25 cellular contexts compared by ENCODE assay signal in genomic region chr2:6943523-6943922, GRCh38. TPM values are rescaled to one million over a fixed set of nuclear protein-coding genes. Genes with fewer than 3 reads are reported as not detected.
A peak's percentile ranks its signal among the peaks of the same experiment; 100 is the strongest.
DNase-seq lines count a peak whose midpoint lies in the region; ATAC-seq and TF ChIP-seq lines count a peak whose summit lies in the region.
"Had no signal": no experiment of that assay in that cellular context is flagged by ENCODE, and none has a peak within 500 bp of the region (broad histone marks: within the 10 kb centered on the region; RNA-seq: fewer than 3 reads in every experiment).

No MANE protein-coding gene starts in this region.

- no peak overlapping the region for H3K4me3 ChIP-seq in esophagus muscularis mucosa
- H3K4me3 ChIP-seq: A549, coronary artery, Peyer's patch, psoas muscle, suprapubic skin had no signal

- H3K4me3 Mint-ChIP-seq in activated CD8-positive, alpha-beta T cell treated with anti-CD3 and anti-CD28 coated beads, Interleukin-2, amount 10 ng/mL, durations not matched to agents 7 days and 5 days, result no peak overlapping the region
- H3K4me3 Mint-ChIP-seq in activated CD8-positive, alpha-beta T cell treated with anti-CD3 and anti-CD28 coated beads for 36 hours, result no peak overlapping the region
- H3K4me3 Mint-ChIP-seq in T-helper 17 cell (no peak overlapping the region), MCF 10A (ENCODE audit: unreplicated experiment) (no peak overlapping the region)
- H3K4me3 Mint-ChIP-seq: activated CD4-positive, alpha-beta memory T cell treated with anti-CD3 and anti-CD28 coated beads for 36 hours; mesothelial cell of epicardium had no signal

- ATAC-seq in activated CD8-positive, alpha-beta T cell treated with anti-CD3 and anti-CD28 coated beads, Interleukin-2, amount 10 ng/mL, durations not matched to agents 7 days and 5 days, result no peak
- no peak for ATAC-seq in activated CD8-positive, alpha-beta T cell treated with anti-CD3 and anti-CD28 coated beads for 36 hours
- no peak for ATAC-seq in T-helper 17 cell
- no peak for ATAC-seq in GM21381 (IDR thresholded peaks at IDR 0.05; ENCODE audit: unreplicated experiment)
- ATAC-seq: A549, psoas muscle had no signal

- no peak for DNase-seq in activated CD8-positive, alpha-beta T cell treated with anti-CD3 and anti-CD28 coated beads, Interleukin-2, amount 10 ng/mL, durations not matched to agents 7 days and 5 days
- DNase-seq in activated CD8-positive, alpha-beta T cell treated with anti-CD3 and anti-CD28 coated beads for 36 hours, result no peak
- DNase-seq in T-helper 17 cell (no peak), esophagus muscularis mucosa (ENCODE audit: extremely low spot score) (peak; percentile 81), substantia nigra (lab: John Stamatoyannopoulos, UW) (no peak), activated gamma-delta T cell (lab: John Stamatoyannopoulos, UW) (no peak), MCF 10A (ENCODE audit: unreplicated experiment) (no peak)
- DNase-seq: activated CD4-positive, alpha-beta memory T cell treated with anti-CD3 and anti-CD28 coated beads for 36 hours; activated effector memory CD4-positive, alpha-beta T cell treated with Interleukin-2 at 50 U/mL for 16 hours; CD4-positive, alpha-beta memory T cell; GOT3; NCI-H1048; NCI-H1694; occipital lobe; Peyer's patch; psoas muscle; SIG-M5; stimulated activated CD4-positive, alpha-beta T cell treated with anti-CD3 and anti-CD28 coated beads, Interleukin-15, amount 100 ng/mL, for 24 hours; stimulated activated CD4-positive, alpha-beta T cell treated with anti-CD3 and anti-CD28 coated beads, Interleukin-4, amount 100 ng/mL, for 4 hours; WERI-Rb-1 had no signal

- no TSS peak for BruUV-seq in MCF 10A (replicated peaks; lab: Mats Ljungman, UMichigan)

- TF ChIP-seq CTCF in activated CD8-positive, alpha-beta T cell treated with anti-CD3 and anti-CD28 coated beads for 36 hours (IDR thresholded peaks at IDR 0.05), result no peak
- TF ChIP-seq CTCF in esophagus muscularis mucosa (IDR thresholded peaks at IDR 0.05), result no peak
- TF ChIP-seq CTCF in MCF 10A (IDR thresholded peaks at IDR 0.05; ENCODE audit: unreplicated experiment), result no peak

- H3K27me3 ChIP-seq in esophagus muscularis mucosa, result no peaks in the 10 kb centered on the region
- H3K27me3 ChIP-seq: Peyer's patch, suprapubic skin had no signal

- peaks cover 0 to 14% (median 9%) of the 10 kb centered on the region in 4 donors for H3K4me1 ChIP-seq in esophagus muscularis mucosa

- TF ChIP-seq POLR2A in esophagus muscularis mucosa (IDR thresholded peaks at IDR 0.05; ENCODE audit: low read depth), result no peak

- no peaks in the 10 kb centered on the region for H3K9me3 ChIP-seq in T-helper 17 cell (ENCODE audit: control insufficient read depth, low read length, poor library complexity, severe bottlenecking)
- H3K9me3 ChIP-seq in esophagus muscularis mucosa, result no peaks in the 10 kb centered on the region
- H3K9me3 ChIP-seq: A549, Peyer's patch, psoas muscle, suprapubic skin had no signal

- peaks cover 39% of the 10 kb centered on the region for H3K4me1 Mint-ChIP-seq in activated CD8-positive, alpha-beta T cell treated with anti-CD3 and anti-CD28 coated beads, Interleukin-2, amount 10 ng/mL, durations not matched to agents 7 days and 5 days (ENCODE audit: low read depth)
- peaks cover 41% of the 10 kb centered on the region for H3K4me1 Mint-ChIP-seq in activated CD8-positive, alpha-beta T cell treated with anti-CD3 and anti-CD28 coated beads for 36 hours (ENCODE audit: low read depth)
- H3K4me1 Mint-ChIP-seq in T-helper 17 cell (peaks cover 37% of the 10 kb centered on the region), MCF 10A (ENCODE audit: insufficient read depth, unreplicated experiment) (no peaks in the 10 kb centered on the region)

- WGBS in esophagus muscularis mucosa, result 98% methylated on average over 6 of the region's 6 CpGs

- no peak for TF ChIP-seq EP300 in esophagus muscularis mucosa (IDR thresholded peaks at IDR 0.05)

- no peaks in the 10 kb centered on the region for H3K27me3 Mint-ChIP-seq in activated CD8-positive, alpha-beta T cell treated with anti-CD3 and anti-CD28 coated beads, Interleukin-2, amount 10 ng/mL, durations not matched to agents 7 days and 5 days (ENCODE audit: low read depth)
- H3K27me3 Mint-ChIP-seq in activated CD8-positive, alpha-beta T cell treated with anti-CD3 and anti-CD28 coated beads for 36 hours, result no peaks in the 10 kb centered on the region
- H3K27me3 Mint-ChIP-seq in T-helper 17 cell, result no peaks in the 10 kb centered on the region
- H3K27me3 Mint-ChIP-seq in MCF 10A (ENCODE audit: insufficient read depth, unreplicated experiment), result peaks cover 58% of the 10 kb centered on the region
- H3K27me3 Mint-ChIP-seq: activated CD4-positive, alpha-beta memory T cell treated with anti-CD3 and anti-CD28 coated beads for 36 hours; CD4-positive, alpha-beta memory T cell had no signal

- intact Hi-C loops in activated CD8-positive, alpha-beta T cell treated with anti-CD3 and anti-CD28 coated beads for 36 hours (cut with micrococcal nuclease), result no loop called here
- intact Hi-C loops in esophagus muscularis mucosa (cut with DNase I), result no loop called here
- intact Hi-C loops in MCF 10A (cut with micrococcal nuclease), result no loop called here

- POLR2A ChIA-PET in activated CD8-positive, alpha-beta T cell treated with anti-CD3 and anti-CD28 coated beads, Interleukin-2, amount 10 ng/mL, durations not matched to agents 7 days and 5 days (lab: Charles Lee), result no interaction called here
- POLR2A ChIA-PET in activated CD8-positive, alpha-beta T cell treated with anti-CD3 and anti-CD28 coated beads for 36 hours (lab: Charles Lee), result no interaction called here
- POLR2A ChIA-PET in MCF 10A (lab: Yijun Ruan, JAX), result no interaction called here

- peak overlapping the region; percentile 21 for H3K27ac Mint-ChIP-seq in activated CD8-positive, alpha-beta T cell treated with anti-CD3 and anti-CD28 coated beads, Interleukin-2, amount 10 ng/mL, durations not matched to agents 7 days and 5 days
- no peak overlapping the region for H3K27ac Mint-ChIP-seq in activated CD8-positive, alpha-beta T cell treated with anti-CD3 and anti-CD28 coated beads for 36 hours
- H3K27ac Mint-ChIP-seq in T-helper 17 cell (peak overlapping the region; percentile 1), MCF 10A (ENCODE audit: low read depth, unreplicated experiment) (no peak overlapping the region)
- H3K27ac Mint-ChIP-seq: activated CD4-positive, alpha-beta memory T cell treated with anti-CD3 and anti-CD28 coated beads for 36 hours; mesothelial cell of epicardium had no signal

- no peaks in the 10 kb centered on the region for H3K9me3 Mint-ChIP-seq in activated CD8-positive, alpha-beta T cell treated with anti-CD3 and anti-CD28 coated beads, Interleukin-2, amount 10 ng/mL, durations not matched to agents 7 days and 5 days (ENCODE audit: insufficient read depth)
- H3K9me3 Mint-ChIP-seq in activated CD8-positive, alpha-beta T cell treated with anti-CD3 and anti-CD28 coated beads for 36 hours, result no peaks in the 10 kb centered on the region
- H3K9me3 Mint-ChIP-seq in MCF 10A (ENCODE audit: unreplicated experiment), result no peaks in the 10 kb centered on the region
- H3K9me3 Mint-ChIP-seq: activated CD4-positive, alpha-beta memory T cell treated with anti-CD3 and anti-CD28 coated beads for 36 hours; CD4-positive, alpha-beta memory T cell; mesothelial cell of epicardium had no signal

- H3K27ac ChIP-seq in esophagus muscularis mucosa (replicated peaks in 1 of 4) (peak overlapping the region in 1 of 4 donors; percentile 55), substantia nigra (ENCODE audit: low read depth, low read length, poor library complexity, severe bottlenecking) (peak overlapping the region; percentile 49)
- H3K27ac ChIP-seq: A549, Peyer's patch, psoas muscle, WERI-Rb-1 had no signal

- peaks cover 55% of the 10 kb centered on the region for H3K36me3 Mint-ChIP-seq in activated CD8-positive, alpha-beta T cell treated with anti-CD3 and anti-CD28 coated beads, Interleukin-2, amount 10 ng/mL, durations not matched to agents 7 days and 5 days (ENCODE audit: low read depth)
- H3K36me3 Mint-ChIP-seq in activated CD8-positive, alpha-beta T cell treated with anti-CD3 and anti-CD28 coated beads for 36 hours (ENCODE audit: low read depth), result peaks cover 48% of the 10 kb centered on the region
- H3K36me3 Mint-ChIP-seq in T-helper 17 cell (ENCODE audit: low read depth) (peaks cover 24% of the 10 kb centered on the region), MCF 10A (ENCODE audit: insufficient read depth, unreplicated experiment) (no peaks in the 10 kb centered on the region)

- peaks cover 0 to 30% (median 11%) of the 10 kb centered on the region in 4 donors for H3K36me3 ChIP-seq in esophagus muscularis mucosa
- H3K36me3 ChIP-seq: suprapubic skin had no signal

- CTCF ChIA-PET in activated CD8-positive, alpha-beta T cell treated with anti-CD3 and anti-CD28 coated beads, Interleukin-2, amount 10 ng/mL, durations not matched to agents 7 days and 5 days (lab: Charles Lee), result no interaction called here
- CTCF ChIA-PET in activated CD8-positive, alpha-beta T cell treated with anti-CD3 and anti-CD28 coated beads for 36 hours (lab: Charles Lee), result interaction anchor here (0.6 kb wide), 1 partner anchor 22 kb away, joined by 3 read pairs; no protein-coding TSS in a partner anchor
- CTCF ChIA-PET in MCF 10A (lab: Yijun Ruan, JAX), result interaction anchor here (0.6 kb wide), 1 partner anchor 8 kb away, joined by 3 read pairs; no protein-coding TSS in a partner anchor

RNA-seq across cellular contexts. Expression of gene RNF144A, which starts 26.3 kb away (rescaled TPM):
- total RNA-seq in activated CD8-positive, alpha-beta T cell treated with anti-CD3 and anti-CD28 coated beads, Interleukin-2, amount 10 ng/mL, durations not matched to agents 7 days and 5 days, result 10 to 100 TPM; 76.9 to 87.0 TPM
- total RNA-seq in activated CD8-positive, alpha-beta T cell treated with anti-CD3 and anti-CD28 coated beads for 36 hours, result 10 to 100 TPM; 32.6 to 36.5 TPM
- total RNA-seq in T-helper 17 cell (10 to 100 TPM; 15.1 to 21.4 TPM), esophagus muscularis mucosa (10 to 100 TPM in 1 of 4 donors, 1 to 10 TPM in 3; 5.4 to 10.8 (median 8.8) TPM), MCF 10A (2022) (0.21 and 0.47 TPM in 2 replicates)

Comparison
In these comparisons a context has a peak if more than half of its experiments do, and no peak if none do; other contexts are left out.
1. H3K27ac Mint-ChIP-seq: peak in activated CD8-positive, alpha-beta T cell treated with anti-CD3 and anti-CD28 coated beads, Interleukin-2, amount 10 ng/mL, durations not matched to agents 7 days and 5 days (single experiment) and T-helper 17 cell (single experiment); none in activated CD8-positive, alpha-beta T cell treated with anti-CD3 and anti-CD28 coated beads for 36 hours (single experiment) and MCF 10A (single experiment).